ENCODE assay signal across 12 cellular contexts in genomic region chr5:35120745-35121144, GRCh38.
DNase-seq lines count a peak whose midpoint lies in the region; ATAC-seq and TF ChIP-seq lines count a peak whose summit lies in the region.
"Had no signal": no experiment of that assay in that cellular context is flagged by ENCODE, and none has a peak within 500 bp of the region (broad histone marks: within the 10 kb centered on the region; RNA-seq: fewer than 3 reads in every experiment).

No MANE protein-coding gene starts in this region.

- H4K20me1 ChIP-seq in IMR-90 (ENCODE audit: insufficient read depth, low read length): no peaks in the 10 kb centered on the region
- H4K20me1 ChIP-seq: BLaER1 treated with 17β-estradiol and CSF1 and Interleukin-3, amounts not matched to agents 10 nM and 100 nM had no signal

- H3K4me3 Mint-ChIP-seq in activated naive CD8-positive, alpha-beta T cell treated with anti-CD3 and anti-CD28 coated beads, Interleukin-2, amount 50 U/mL, for 24 hours: no peak overlapping the region
- H3K4me3 Mint-ChIP-seq: CD4-positive, CD25-positive, alpha-beta regulatory T cell had no signal

- H3K18ac ChIP-seq in IMR-90 (ENCODE audit: low read depth, low read length): no peak overlapping the region; the same call in 1 of the 2 replicates

- H3K14ac ChIP-seq in IMR-90 (replicated peaks; ENCODE audit: low read depth, low read length): no peak overlapping the region

- no peak overlapping the region for H2AK5ac ChIP-seq in IMR-90 (ENCODE audit: low read depth, low read length)

- H4K5ac ChIP-seq in IMR-90 (ENCODE audit: low read depth, low read length): no peak overlapping the region

- intact Hi-C loops in IMR-90 (cut with micrococcal nuclease): no loop called here

- no peak for TF ChIP-seq CTCF in IMR-90 (conservative IDR thresholded peaks at IDR 0.05; ENCODE audit: low read depth, low read length)
- no peak for TF ChIP-seq CTCF in choroid plexus epithelial cell (conservative IDR thresholded peaks at IDR 0.05; ENCODE audit: low read depth, low read length)
- TF ChIP-seq CTCF in WERI-Rb-1 (IDR thresholded peaks at IDR 0.05; ENCODE audit: low read depth, low read length): no peak

- H2BK5ac ChIP-seq in IMR-90 (ENCODE audit: low read depth, low read length, poor library complexity, severe bottlenecking): no peak overlapping the region

- H3K9me3 ChIP-seq in IMR-90 (ENCODE audit: control insufficient read depth, insufficient read depth, low read length) (no peaks in the 10 kb centered on the region), WERI-Rb-1 (ENCODE audit: severe bottlenecking) (no peaks in the 10 kb centered on the region)
- H3K9me3 ChIP-seq: BLaER1 treated with 17β-estradiol and CSF1 and Interleukin-3, amounts not matched to agents 10 nM and 100 nM had no signal

- H4K91ac ChIP-seq in IMR-90 (ENCODE audit: insufficient read depth, low read depth, low read length): no peak overlapping the region

- peaks cover 8% of the 10 kb centered on the region; the same call in 1 of the 2 replicates for H3K4me1 ChIP-seq in IMR-90 (ENCODE audit: control insufficient read depth, insufficient read depth, low read length)

- TF ChIP-seq POLR2A in IMR-90 (IDR thresholded peaks at IDR 0.05; ENCODE audit: low read depth, low read length): no peak

- CTCF ChIA-PET in IMR-90 (lab: Yijun Ruan, JAX): interaction anchor here (0.8 to 1.3 kb wide), 2 partner anchors 19 to 60 kb away, joined by 3 read pairs; no protein-coding TSS in a partner anchor

- no peak overlapping the region for H3K23ac ChIP-seq in IMR-90 (ENCODE audit: low read depth, low read length)

- no peak overlapping the region for H4K8ac ChIP-seq in IMR-90 (ENCODE audit: low read depth in 2 of 2, low read length in 2 of 2)

- H3K36me3 ChIP-seq in IMR-90 (ENCODE audit: control insufficient read depth, insufficient read depth, low read length): no peaks in the 10 kb centered on the region
- H3K36me3 ChIP-seq in WERI-Rb-1: no peaks in the 10 kb centered on the region
- H3K36me3 ChIP-seq: BLaER1 treated with 17β-estradiol and CSF1 and Interleukin-3, amounts not matched to agents 10 nM and 100 nM had no signal

- no peaks in the 10 kb centered on the region for H3K36me3 Mint-ChIP-seq in activated naive CD8-positive, alpha-beta T cell treated with anti-CD3 and anti-CD28 coated beads, Interleukin-2, amount 50 U/mL, for 24 hours (ENCODE audit: low read depth)
- H3K36me3 Mint-ChIP-seq: CD4-positive, CD25-positive, alpha-beta regulatory T cell had no signal

- DNase-seq in ELR (ENCODE audit: low read depth) (peak; percentile 57), IMR-90 (peak; percentile 33), choroid plexus epithelial cell (ENCODE audit: low read depth) (peak; percentile 44), iris pigment epithelial cell (ENCODE audit: low read depth) (peak; percentile 55), WERI-Rb-1 (no peak)
- DNase-seq in activated naive CD8-positive, alpha-beta T cell treated with anti-CD3 and anti-CD28 coated beads, Interleukin-2, amount 50 U/mL, for 24 hours: no peak
- DNase-seq: ACHN; CD4-positive, CD25-positive, alpha-beta regulatory T cell; DMS79 had no signal

- peak; percentile 19 for ATAC-seq in IMR-90 (ENCODE audit: low read depth)
- no peak for ATAC-seq in activated naive CD8-positive, alpha-beta T cell treated with anti-CD3 and anti-CD28 coated beads, Interleukin-2, amount 50 U/mL, for 24 hours
- no peak for ATAC-seq in HG03196 (IDR thresholded peaks at IDR 0.05; ENCODE audit: unreplicated experiment)
- ATAC-seq: HCT116 had no signal

- no peak overlapping the region for H3K27ac Mint-ChIP-seq in activated naive CD8-positive, alpha-beta T cell treated with anti-CD3 and anti-CD28 coated beads, Interleukin-2, amount 50 U/mL, for 24 hours
- H3K27ac Mint-ChIP-seq: CD4-positive, CD25-positive, alpha-beta regulatory T cell had no signal

- H2AK9ac ChIP-seq in IMR-90 (replicated peaks; ENCODE audit: low read depth, low read length, poor library complexity): no peak overlapping the region

- H3K27me3 Mint-ChIP-seq in activated naive CD8-positive, alpha-beta T cell treated with anti-CD3 and anti-CD28 coated beads, Interleukin-2, amount 50 U/mL, for 24 hours: peaks cover 20% of the 10 kb centered on the region
- H3K27me3 Mint-ChIP-seq: CD4-positive, CD25-positive, alpha-beta regulatory T cell had no signal

- POLR2A ChIA-PET in IMR-90 (lab: Charles Lee; ENCODE audit: unreplicated experiment): no interaction called here

- H3K9me3 Mint-ChIP-seq in activated naive CD8-positive, alpha-beta T cell treated with anti-CD3 and anti-CD28 coated beads, Interleukin-2, amount 50 U/mL, for 24 hours: no peaks in the 10 kb centered on the region

- dilution Hi-C loops in IMR-90 (cut with HindIII; ENCODE audit: low sequenced_read_pairs, unreplicated experiment): no loop called here

- H3K27me3 ChIP-seq in IMR-90 (ENCODE audit: control insufficient read depth, insufficient read depth, low read length) (no peaks in the 10 kb centered on the region), WERI-Rb-1 (ENCODE audit: insufficient read depth, low read depth, severe bottlenecking) (peaks cover 84% of the 10 kb centered on the region)
- H3K27me3 ChIP-seq: BLaER1 treated with 17β-estradiol and CSF1 and Interleukin-3, amounts not matched to agents 10 nM and 100 nM had no signal

- H2BK120ac ChIP-seq in IMR-90 (ENCODE audit: low read depth, low read length): no peak overlapping the region

- no peak overlapping the region for H3K56ac ChIP-seq in IMR-90 (ENCODE audit: extremely low read depth, insufficient read depth, low read length)

- no CpG with 5 or more reads among the region's 1 CpG for WGBS in IMR-90 (ENCODE audit: extremely low coverage in 2 of 2, insufficient read length in 1 of 2), 2 experiments

- no peak overlapping the region for H3K27ac ChIP-seq in IMR-90 (ENCODE audit: insufficient read depth, low read length)
- no peak overlapping the region for H3K27ac ChIP-seq in WERI-Rb-1
- H3K27ac ChIP-seq: BLaER1 treated with 17β-estradiol and CSF1 and Interleukin-3, amounts not matched to agents 10 nM and 100 nM had no signal

- peaks cover 3% of the 10 kb centered on the region; the same call in 1 of the 2 replicates for H3K9me1 ChIP-seq in IMR-90 (ENCODE audit: insufficient read depth, low read length)

- TF ChIP-seq RAD21 in IMR-90 (IDR thresholded peaks at IDR 0.05; ENCODE audit: low read length): no peak

- in situ Hi-C loops in IMR-90 (cut with MboI; ENCODE audit: low sequenced_read_pairs): no loop called here

- H3K9ac ChIP-seq in IMR-90 (ENCODE audit: low read depth, low read length): no peak overlapping the region
- H3K9ac ChIP-seq: BLaER1 treated with 17β-estradiol and CSF1 and Interleukin-3, amounts not matched to agents 10 nM and 100 nM had no signal

- no peak overlapping the region for H2BK20ac ChIP-seq in IMR-90 (ENCODE audit: low read depth, low read length)

- H2AFZ ChIP-seq in IMR-90 (replicated peaks; ENCODE audit: low read length, poor library complexity): no peak overlapping the region

- no TSS peak for BruUV-seq in IMR-90 (replicated peaks; lab: Mats Ljungman, UMichigan)

- no peak overlapping the region for H2BK15ac ChIP-seq in IMR-90 (ENCODE audit: low read depth, low read length)

- no peak overlapping the region for H3K4me3 ChIP-seq in IMR-90 (ENCODE audit: insufficient read depth, low read depth, low read length)
- no peak overlapping the region for H3K4me3 ChIP-seq in choroid plexus epithelial cell (ENCODE audit: low read depth, low read length)
- no peak overlapping the region for H3K4me3 ChIP-seq in WERI-Rb-1 (ENCODE audit: low read depth, low read length)
- H3K4me3 ChIP-seq: BLaER1 treated with 17β-estradiol and CSF1 and Interleukin-3, amounts not matched to agents 10 nM and 100 nM had no signal

- H3K4me2 ChIP-seq in IMR-90 (ENCODE audit: low read depth, low read length): no peak overlapping the region
- H3K4me2 ChIP-seq: BLaER1 treated with 17β-estradiol and CSF1 and Interleukin-3, amounts not matched to agents 10 nM and 100 nM had no signal

- no peak overlapping the region for H3K4ac ChIP-seq in IMR-90 (ENCODE audit: low read depth, low read length)

- no peaks in the 10 kb centered on the region for H3K79me1 ChIP-seq in IMR-90 (ENCODE audit: low read depth in 1 of 2, low read length in 2 of 2)

- H3K4me1 Mint-ChIP-seq in activated naive CD8-positive, alpha-beta T cell treated with anti-CD3 and anti-CD28 coated beads, Interleukin-2, amount 50 U/mL, for 24 hours: peaks cover 3% of the 10 kb centered on the region
- H3K4me1 Mint-ChIP-seq: CD4-positive, CD25-positive, alpha-beta regulatory T cell had no signal

TF ChIP-seq in IMR-90, 13 proteins besides CTCF, POLR2A, EP300 and RAD21:
- TF ChIP-seq MAZ (IDR thresholded peaks at IDR 0.05; ENCODE audit: borderline replicate concordance, low read depth, low read length): no peak
- TF ChIP-seq MAFK (IDR thresholded peaks at IDR 0.05; ENCODE audit: low read depth, low read length): no peak
- no peak for TF ChIP-seq CHD1 (IDR thresholded peaks at IDR 0.05; ENCODE audit: low read depth, low read length)
- TF ChIP-seq FOS (IDR thresholded peaks at IDR 0.05; ENCODE audit: low read depth, low read length): no peak
- no peak for TF ChIP-seq BHLHE40 (IDR thresholded peaks at IDR 0.05; ENCODE audit: low read depth, low read length)
- TF ChIP-seq RCOR1 (IDR thresholded peaks at IDR 0.05; ENCODE audit: insufficient replicate concordance, low read length): no peak
- no peak for TF ChIP-seq SMC3 (IDR thresholded peaks at IDR 0.05; ENCODE audit: low read depth, low read length)
- no peak for TF ChIP-seq NFE2L2 (IDR thresholded peaks at IDR 0.05; ENCODE audit: low read depth, low read length)

Comparison
In these comparisons a context has a peak if more than half of its experiments do, and no peak if none do; other contexts are left out.
1. DNase-seq: peak in ELR (single experiment), IMR-90 (single experiment), choroid plexus epithelial cell (single experiment) and iris pigment epithelial cell (single experiment); none in WERI-Rb-1 (single experiment) and activated naive CD8-positive, alpha-beta T cell treated with anti-CD3 and anti-CD28 coated beads, Interleukin-2, amount 50 U/mL, for 24 hours (single experiment).